22 cellular contexts compared by ENCODE assay signal in genomic region chrX:11530621-11531020, GRCh38.
DNase-seq lines count a peak whose midpoint lies in the region; ATAC-seq, FAIRE-seq and TF ChIP-seq lines count a peak whose summit lies in the region.
"Had no signal": no experiment of that assay in that cellular context is flagged by ENCODE, and none has a peak within 500 bp of the region (broad histone marks: within the 10 kb centered on the region; RNA-seq: fewer than 3 reads in every experiment).

No MANE protein-coding gene starts in this region.

- H3K79me2 ChIP-seq in astrocyte (ENCODE audit: insufficient read depth, low read length): no peaks in the 10 kb centered on the region

- no peaks in the 10 kb centered on the region for H3K36me3 ChIP-seq in right atrium auricular region
- H3K36me3 ChIP-seq in astrocyte (ENCODE audit: insufficient read depth, low read length): no peaks in the 10 kb centered on the region
- H3K36me3 ChIP-seq in left ventricle myocardium inferior: no peaks in the 10 kb centered on the region
- H3K36me3 ChIP-seq: BE2C, HAP-1, neural progenitor cell, stomach, tibial nerve had no signal

- H4K20me1 ChIP-seq in astrocyte (ENCODE audit: insufficient read depth, low read length): no peaks in the 10 kb centered on the region

- DNase-seq in Right ventricle myocardium superior (no peak), right atrium auricular region (ENCODE audit: low spot score) (no peak), astrocyte (ENCODE audit: low read depth) (peak; percentile 5), left ventricle myocardium inferior (no peak), type B pancreatic cell (ENCODE audit: extremely low spot score, unreplicated experiment) (no peak)
- DNase-seq: activated CD8-positive, alpha-beta T cell treated with anti-CD3 and anti-CD28 coated beads for 36 hours; activated gamma-delta T cell; activated T-cell treated with anti-CD3 and anti-CD28 coated beads for 4 hours; BE2C; effector CD8-positive, alpha-beta T cell; stimulated activated CD8-positive, alpha-beta memory T cell treated with anti-CD3 and anti-CD28 coated beads, Interleukin-4, amount 100 ng/mL, for 48 hours; stomach had no signal

- H3K4me1 Mint-ChIP-seq in astrocyte (ENCODE audit: low read depth, unreplicated experiment) (no peaks in the 10 kb centered on the region), type B pancreatic cell (ENCODE audit: unreplicated experiment) (no peaks in the 10 kb centered on the region)
- H3K4me1 Mint-ChIP-seq: neural progenitor cell had no signal

- H3K9ac ChIP-seq in astrocyte (ENCODE audit: low read length): no peak overlapping the region
- H3K9ac ChIP-seq: neural progenitor cell had no signal

- no peak overlapping the region for H3K27ac Mint-ChIP-seq in astrocyte (ENCODE audit: unreplicated experiment)
- H3K27ac Mint-ChIP-seq in type B pancreatic cell: no peak overlapping the region
- H3K27ac Mint-ChIP-seq: activated CD8-positive, alpha-beta T cell treated with anti-CD3 and anti-CD28 coated beads for 36 hours; IgD-negative memory B cell; neural progenitor cell had no signal

- H3K4me3 Mint-ChIP-seq in astrocyte (ENCODE audit: unreplicated experiment): no peak overlapping the region
- H3K4me3 Mint-ChIP-seq in type B pancreatic cell: no peak overlapping the region
- H3K4me3 Mint-ChIP-seq: activated CD8-positive, alpha-beta T cell treated with anti-CD3 and anti-CD28 coated beads for 36 hours; brain; IgD-negative memory B cell; neural progenitor cell had no signal

- no peaks in the 10 kb centered on the region for H3K4me1 ChIP-seq in right atrium auricular region
- no peaks in the 10 kb centered on the region for H3K4me1 ChIP-seq in astrocyte (ENCODE audit: insufficient read depth, low read length)
- H3K4me1 ChIP-seq in left ventricle myocardium inferior: no peaks in the 10 kb centered on the region
- H3K4me1 ChIP-seq: BE2C, HAP-1, neural progenitor cell, stomach had no signal

- TF ChIP-seq CTCF in right atrium auricular region (IDR thresholded peaks at IDR 0.05) (no peak), astrocyte (IDR thresholded peaks at IDR 0.05; ENCODE audit: insufficient read depth, low read depth, low read length) (no peak), left ventricle myocardium inferior (IDR thresholded peaks at IDR 0.05; ENCODE audit: borderline replicate concordance) (no peak), type B pancreatic cell (conservative IDR thresholded peaks at IDR 0.05) (no peak)

- no peak for FAIRE-seq in astrocyte (lab: Jason Lieb, UNC)
- FAIRE-seq: colon had no signal

- H3K27me3 ChIP-seq in right atrium auricular region: no peaks in the 10 kb centered on the region
- H3K27me3 ChIP-seq in astrocyte (ENCODE audit: insufficient read depth, low read length): no peaks in the 10 kb centered on the region
- H3K27me3 ChIP-seq in left ventricle myocardium inferior (ENCODE audit: low read depth): no peaks in the 10 kb centered on the region
- H3K27me3 ChIP-seq: BE2C, neural progenitor cell, stomach had no signal

- no peak overlapping the region for H2AFZ ChIP-seq in astrocyte (ENCODE audit: low read depth, low read length)
- H2AFZ ChIP-seq: neural progenitor cell had no signal

- ATAC-seq in Right ventricle myocardium superior (ENCODE audit: poor library complexity): peak; percentile 55
- no peak for ATAC-seq in GM19467 (IDR thresholded peaks at IDR 0.05; ENCODE audit: unreplicated experiment)
- no peak for ATAC-seq in HG02938 (IDR thresholded peaks at IDR 0.05; ENCODE audit: unreplicated experiment)
- no peak for ATAC-seq in GM19328 (IDR thresholded peaks at IDR 0.05; ENCODE audit: unreplicated experiment)
- ATAC-seq: activated CD4-positive, CD25-positive, alpha-beta regulatory T cell treated with anti-CD3 and anti-CD28 coated beads, Interleukin-2, amount 50 U/mL, for 24 hours; activated CD8-positive, alpha-beta T cell treated with anti-CD3 and anti-CD28 coated beads for 36 hours had no signal

- no peak overlapping the region for H3K4me3 ChIP-seq in right atrium auricular region
- H3K4me3 ChIP-seq in astrocyte (ENCODE audit: insufficient read depth, low read depth, low read length): no peak overlapping the region
- H3K4me3 ChIP-seq in left ventricle myocardium inferior: no peak overlapping the region
- H3K4me3 ChIP-seq: HAP-1, neural progenitor cell, stomach, tibial nerve had no signal

- no peak overlapping the region for H3K4me2 ChIP-seq in astrocyte (ENCODE audit: low read length)
- H3K4me2 ChIP-seq: neural progenitor cell had no signal

- H3K36me3 Mint-ChIP-seq in astrocyte (ENCODE audit: low read depth, unreplicated experiment) (no peaks in the 10 kb centered on the region), type B pancreatic cell (no peaks in the 10 kb centered on the region)
- H3K36me3 Mint-ChIP-seq: brain, IgD-negative memory B cell, neural progenitor cell had no signal

- H3K27ac ChIP-seq in right atrium auricular region (no peak overlapping the region), astrocyte (ENCODE audit: low read depth, low read length) (no peak overlapping the region), left ventricle myocardium inferior (replicated peaks) (peak overlapping the region; percentile 16)
- H3K27ac ChIP-seq: neural progenitor cell, stomach, tibial nerve had no signal

- H3K9me3 Mint-ChIP-seq in astrocyte (ENCODE audit: unreplicated experiment) (no peaks in the 10 kb centered on the region), type B pancreatic cell (no peaks in the 10 kb centered on the region)
- H3K9me3 Mint-ChIP-seq: activated CD8-positive, alpha-beta T cell treated with anti-CD3 and anti-CD28 coated beads for 36 hours; brain; IgD-negative memory B cell; neural progenitor cell had no signal

- intact Hi-C loops in Right ventricle myocardium superior (cut with DNase I) (loop anchor here (5.0 to 10.0 kb wide), 3 partner anchors 192 to 386 kb away; no protein-coding TSS in a partner anchor), left ventricle myocardium inferior (cut with micrococcal nuclease) (loop anchor here (5.0 to 10.0 kb wide), 2 partner anchors 192 to 244 kb away; no protein-coding TSS in a partner anchor)

- no peaks in the 10 kb centered on the region for H3K9me3 ChIP-seq in right atrium auricular region
- no peaks in the 10 kb centered on the region for H3K9me3 ChIP-seq in astrocyte (ENCODE audit: insufficient read depth, low read depth, low read length)
- no peaks in the 10 kb centered on the region for H3K9me3 ChIP-seq in left ventricle myocardium inferior (replicated peaks)
- H3K9me3 ChIP-seq: BE2C, HAP-1, stomach, tibial nerve had no signal

- no peaks in the 10 kb centered on the region for H3K27me3 Mint-ChIP-seq in astrocyte (ENCODE audit: low read depth, unreplicated experiment)
- H3K27me3 Mint-ChIP-seq in type B pancreatic cell: no peaks in the 10 kb centered on the region
- H3K27me3 Mint-ChIP-seq: brain, IgD-negative memory B cell had no signal
